ENCODE assay signal across 26 cellular contexts in genomic region chr4:71300964-71301363, GRCh38. TPM values are rescaled to one million over a fixed set of nuclear protein-coding genes. Genes with fewer than 3 reads are reported as not detected.
A peak's percentile ranks its signal among the peaks of the same experiment; 100 is the strongest.
DNase-seq lines count a peak whose midpoint lies in the region; ATAC-seq and TF ChIP-seq lines count a peak whose summit lies in the region.
"Had no signal": no experiment of that assay in that cellular context is flagged by ENCODE, and none has a peak within 500 bp of the region (broad histone marks: within the 10 kb centered on the region; RNA-seq: fewer than 3 reads in every experiment).

No MANE protein-coding gene starts in this region.

- DNase-seq in activated naive CD8-positive, alpha-beta T cell treated with anti-CD3 and anti-CD28 coated beads, Interleukin-2, amount 50 U/mL, for 24 hours = no peak
- no peak for DNase-seq in activated naive CD8-positive, alpha-beta T cell treated with anti-CD3 and anti-CD28 coated beads for 36 hours
- DNase-seq in SHP77 (lab: John Stamatoyannopoulos, UW) (peak; percentile 53 to 68), left lobe of liver (ENCODE audit: low spot score) (no peak), upper lobe of left lung (no peak), kidney glomerular epithelial cell (lab: John Stamatoyannopoulos, UW) (no peak), SKM-1 treated with dmso at 0.1 percent for 144 hours (lab: John Stamatoyannopoulos, UW; ENCODE audit: unreplicated experiment) (no peak)
- DNase-seq: activated CD4-positive, CD25-positive, alpha-beta regulatory T cell; activated CD8-positive, alpha-beta T cell treated with anti-CD3 and anti-CD28 coated beads for 36 hours; activated gamma-delta T cell; activated T-cell treated with anti-CD3 and anti-CD28 coated beads for 4 hours; amniotic stem cell; Caco-2; glutamatergic neuron; GM23248; midbrain; NCI-H1092; NCI-H2081 treated with DMSO at 0.1 percent for 48 hours; nephron progenitor cell; stimulated activated CD4-positive, alpha-beta T cell treated with anti-CD3 and anti-CD28 coated beads, Interleukin-4, amount 100 ng/mL, for 24 hours; T-helper 9 cell had no signal

- no peak overlapping the region for H3K4me3 Mint-ChIP-seq in activated naive CD8-positive, alpha-beta T cell treated with anti-CD3 and anti-CD28 coated beads, Interleukin-2, amount 50 U/mL, for 24 hours
- H3K4me3 Mint-ChIP-seq in activated naive CD8-positive, alpha-beta T cell treated with anti-CD3 and anti-CD28 coated beads for 36 hours = no peak overlapping the region
- H3K4me3 Mint-ChIP-seq: activated CD8-positive, alpha-beta T cell treated with anti-CD3 and anti-CD28 coated beads for 36 hours; B cell; dendritic cell treated with granulocyte-macrophage colony-stimulating factor and Interleukin-4, amounts not matched to agents 40 ng/mL and 50 ng/mL, for 4 days; nephron progenitor cell; stimulated activated naive CD8-positive, alpha-beta T cell treated with anti-CD3 and anti-CD28 coated beads, Interleukin-15, Interleukin-2, amounts not matched to agents 100 ng/mL and 50 ng/mL, for 24 hours had no signal

- no peak overlapping the region for H3K4me3 ChIP-seq in upper lobe of left lung
- H3K4me3 ChIP-seq: GM23248, tibial nerve had no signal

- no peak overlapping the region for H3K27ac Mint-ChIP-seq in activated naive CD8-positive, alpha-beta T cell treated with anti-CD3 and anti-CD28 coated beads, Interleukin-2, amount 50 U/mL, for 24 hours
- H3K27ac Mint-ChIP-seq in activated naive CD8-positive, alpha-beta T cell treated with anti-CD3 and anti-CD28 coated beads for 36 hours = no peak overlapping the region
- H3K27ac Mint-ChIP-seq: activated CD8-positive, alpha-beta T cell treated with anti-CD3 and anti-CD28 coated beads for 36 hours; B cell; dendritic cell treated with granulocyte-macrophage colony-stimulating factor and Interleukin-4, amounts not matched to agents 40 ng/mL and 50 ng/mL, for 4 days; nephron progenitor cell; stimulated activated naive CD8-positive, alpha-beta T cell treated with anti-CD3 and anti-CD28 coated beads, Interleukin-15, Interleukin-2, amounts not matched to agents 100 ng/mL and 50 ng/mL, for 24 hours had no signal

- H3K4me1 Mint-ChIP-seq in activated naive CD8-positive, alpha-beta T cell treated with anti-CD3 and anti-CD28 coated beads, Interleukin-2, amount 50 U/mL, for 24 hours = no peaks in the 10 kb centered on the region
- no peaks in the 10 kb centered on the region for H3K4me1 Mint-ChIP-seq in activated naive CD8-positive, alpha-beta T cell treated with anti-CD3 and anti-CD28 coated beads for 36 hours
- H3K4me1 Mint-ChIP-seq: B cell, nephron progenitor cell had no signal

- peaks cover 0 to under 1% (median 0%) of the 10 kb centered on the region in 4 donors for H3K4me1 ChIP-seq in upper lobe of left lung
- H3K4me1 ChIP-seq: Caco-2 had no signal

- no peaks in the 10 kb centered on the region for H3K9me3 ChIP-seq in upper lobe of left lung
- H3K9me3 ChIP-seq: Caco-2, tibial nerve had no signal

- no peaks in the 10 kb centered on the region for H3K36me3 Mint-ChIP-seq in activated naive CD8-positive, alpha-beta T cell treated with anti-CD3 and anti-CD28 coated beads, Interleukin-2, amount 50 U/mL, for 24 hours (ENCODE audit: low read depth)
- no peaks in the 10 kb centered on the region for H3K36me3 Mint-ChIP-seq in activated naive CD8-positive, alpha-beta T cell treated with anti-CD3 and anti-CD28 coated beads for 36 hours

- H3K9me3 Mint-ChIP-seq in activated naive CD8-positive, alpha-beta T cell treated with anti-CD3 and anti-CD28 coated beads, Interleukin-2, amount 50 U/mL, for 24 hours = no peaks in the 10 kb centered on the region
- H3K9me3 Mint-ChIP-seq in activated naive CD8-positive, alpha-beta T cell treated with anti-CD3 and anti-CD28 coated beads for 36 hours = no peaks in the 10 kb centered on the region
- H3K9me3 Mint-ChIP-seq: activated CD8-positive, alpha-beta T cell treated with anti-CD3 and anti-CD28 coated beads for 36 hours; dendritic cell treated with granulocyte-macrophage colony-stimulating factor and Interleukin-4, amounts not matched to agents 40 ng/mL and 50 ng/mL, for 4 days; nephron progenitor cell; stimulated activated naive CD8-positive, alpha-beta T cell treated with anti-CD3 and anti-CD28 coated beads, Interleukin-15, Interleukin-2, amounts not matched to agents 100 ng/mL and 50 ng/mL, for 24 hours had no signal

- TF ChIP-seq CTCF in upper lobe of left lung (IDR thresholded peaks at IDR 0.05) = no peak

- H3K36me3 ChIP-seq in upper lobe of left lung = no peaks in the 10 kb centered on the region
- H3K36me3 ChIP-seq: tibial nerve had no signal

- H3K27me3 Mint-ChIP-seq in activated naive CD8-positive, alpha-beta T cell treated with anti-CD3 and anti-CD28 coated beads, Interleukin-2, amount 50 U/mL, for 24 hours = no peaks in the 10 kb centered on the region
- peaks cover 4% of the 10 kb centered on the region for H3K27me3 Mint-ChIP-seq in activated naive CD8-positive, alpha-beta T cell treated with anti-CD3 and anti-CD28 coated beads for 36 hours
- H3K27me3 Mint-ChIP-seq: dendritic cell treated with granulocyte-macrophage colony-stimulating factor and Interleukin-4, amounts not matched to agents 40 ng/mL and 50 ng/mL, for 4 days; stimulated activated naive CD8-positive, alpha-beta T cell treated with anti-CD3 and anti-CD28 coated beads, Interleukin-15, Interleukin-2, amounts not matched to agents 100 ng/mL and 50 ng/mL, for 24 hours had no signal

- WGBS in upper lobe of left lung, 2 donors = 67 to 74% methylated on average over 3 of the region's 3 CpGs

- peak; percentile 24 for ATAC-seq in activated naive CD8-positive, alpha-beta T cell treated with anti-CD3 and anti-CD28 coated beads, Interleukin-2, amount 50 U/mL, for 24 hours
- ATAC-seq in left lobe of liver = peak; percentile 42
- peak; percentile 9 to 18 for ATAC-seq in upper lobe of left lung (ENCODE audit: low FRiP score in 2 of 2)
- no peak for ATAC-seq in HG03354 (IDR thresholded peaks at IDR 0.05; ENCODE audit: poor library complexity, severe bottlenecking, unreplicated experiment)
- ATAC-seq: activated CD8-positive, alpha-beta T cell treated with anti-CD3 and anti-CD28 coated beads for 36 hours had no signal

- TF ChIP-seq POLR2A in upper lobe of left lung (IDR thresholded peaks at IDR 0.05) = no peak

- TF ChIP-seq EP300 in upper lobe of left lung (IDR thresholded peaks at IDR 0.05) = no peak

- no peak overlapping the region for H3K27ac ChIP-seq in upper lobe of left lung
- H3K27ac ChIP-seq: GM23248, tibial nerve had no signal

- H3K27me3 ChIP-seq in upper lobe of left lung = no peaks in the 10 kb centered on the region
- H3K27me3 ChIP-seq: tibial nerve had no signal

RNA-seq across cellular contexts. Expression of gene SLC4A4, which starts 37.9 kb away (rescaled TPM):
- under 1 TPM; 0.06 TPM for total RNA-seq in activated naive CD8-positive, alpha-beta T cell treated with anti-CD3 and anti-CD28 coated beads for 36 hours
- total RNA-seq in left lobe of liver = 24.6 TPM
- total RNA-seq in upper lobe of left lung = 10 to 100 TPM in 5 of 6 donors, 1 to 10 TPM in 1; 9.2 to 31.4 (median 21.1) TPM
- total RNA-seq: B cell had no signal

Comparison
In these comparisons a context has a peak if more than half of its experiments do, and no peak if none do; other contexts are left out.
1. DNase-seq: peak in SHP77 (2 of 2); none in activated naive CD8-positive, alpha-beta T cell treated with anti-CD3 and anti-CD28 coated beads, Interleukin-2, amount 50 U/mL, for 24 hours (single experiment), activated naive CD8-positive, alpha-beta T cell treated with anti-CD3 and anti-CD28 coated beads for 36 hours (single experiment), left lobe of liver (single experiment), upper lobe of left lung (0 of 2), kidney glomerular epithelial cell (single experiment) and SKM-1 treated with dmso at 0.1 percent for 144 hours (single experiment).
2. RNA of gene SLC4A4, which starts 37.9 kb away (total RNA-seq): 9.2 to 31.4 TPM in upper lobe of left lung and 24.6 TPM in left lobe of liver (single experiment); 0.06 TPM in activated naive CD8-positive, alpha-beta T cell treated with anti-CD3 and anti-CD28 coated beads for 36 hours; every median in the first group is over 4 times any median in the second.